3 cellular contexts compared by ENCODE assay signal in the genomic region with DNA sequence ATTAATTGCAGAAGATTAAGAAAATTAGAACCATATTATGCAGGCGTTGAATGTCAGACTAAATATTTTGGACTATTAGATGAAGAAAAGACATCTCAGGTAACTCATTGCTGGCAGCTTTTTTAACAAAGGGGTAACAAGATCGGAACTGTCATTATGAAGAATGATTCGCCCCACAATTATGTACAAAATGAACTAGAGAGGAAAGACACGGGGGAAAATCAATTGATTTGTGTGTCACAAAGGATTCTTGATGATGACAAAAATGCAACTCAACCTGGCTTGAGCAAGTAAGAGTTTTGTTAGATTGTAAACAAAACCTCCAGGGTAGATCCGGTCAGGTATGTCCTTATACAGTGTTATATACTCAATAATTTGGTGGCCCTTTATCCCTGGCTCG. TPM values are rescaled to one million over a fixed set of nuclear protein-coding genes. Genes with fewer than 3 reads are reported as not detected.
"Had no signal": no experiment of that assay in that cellular context is flagged by ENCODE, and none has a peak within 500 bp of the region (broad histone marks: within the 10 kb centered on the region; RNA-seq: fewer than 3 reads in every experiment).

No MANE protein-coding gene starts in this region.

- H3K4me3 ChIP-seq: GM12878 had no signal

- ATAC-seq: GM12878 had no signal

- DNase-seq: GDM1, GF-D8 had no signal

RNA-seq across cellular contexts. Expression of a gene that starts 12.5 kb away (rescaled TPM):
- total RNA-seq: GM12878 had no signal
- polyA plus RNA-seq: GM12878 had no signal
